Comparison of ENCODE assay signal across 8 cellular contexts in the genomic region with DNA sequence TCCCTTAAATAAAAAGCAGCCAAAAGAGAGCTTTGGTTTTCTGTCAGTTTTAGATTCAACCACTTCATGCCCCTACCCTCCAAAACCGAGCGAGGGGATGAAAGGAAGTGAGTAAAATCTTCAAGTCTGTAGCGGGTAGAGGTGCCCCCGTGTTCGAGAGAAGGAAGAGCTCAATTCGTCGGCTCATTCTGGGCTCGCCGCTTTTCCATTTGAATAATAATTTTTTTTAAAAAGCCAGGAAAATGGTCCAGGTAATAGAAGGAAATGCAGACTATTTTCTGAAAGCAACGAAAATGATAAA.
DNase-seq lines count a peak whose midpoint lies in the region; ATAC-seq and TF ChIP-seq lines count a peak whose summit lies in the region.

No MANE protein-coding gene starts in this region.

- H3K9me3 Mint-ChIP-seq in activated naive CD8-positive, alpha-beta T cell treated with anti-CD3 and anti-CD28 coated beads, Interleukin-2, amount 50 U/mL, for 24 hours = no peaks in the 10 kb centered on the region

- TF ChIP-seq POLR2A in heart left ventricle (IDR thresholded peaks at IDR 0.05) (no peak), lower leg skin (IDR thresholded peaks at IDR 0.05) (no peak), vagina (IDR thresholded peaks at IDR 0.05) (no peak)

- H3K27ac ChIP-seq in heart left ventricle (peak overlapping the region in 4 of 12 donors; percentile 41 to 72 (median 64)), vagina (peak overlapping the region; percentile 75)

- 13 to 32% (median 29%) methylated on average over 10 of the region's 10 CpGs for WGBS in heart left ventricle, 4 donors
- 8% methylated on average over 10 of the region's 10 CpGs for WGBS in lower leg skin, 2 donors

- peaks cover 0 to 21% (median 8%) of the 10 kb centered on the region in 12 donors for H3K4me1 ChIP-seq in heart left ventricle
- H3K4me1 ChIP-seq in vagina = peaks cover 27% of the 10 kb centered on the region

- intact Hi-C loops in heart left ventricle (cut with DNase I) (loop anchor here in 9 of 10 donors (5.0 to 10.0 kb wide), 11 partner anchors 81 to 1101 kb away; a partner anchor contains a TSS), left ventricle myocardium superior (cut with micrococcal nuclease) (no loop called here), lower leg skin (cut with DNase I; ENCODE audit: low total_unique reads) (loop anchor here (10.0 kb wide), 1 partner anchor 91 kb away; no protein-coding TSS in a partner anchor), vagina (cut with DNase I) (loop anchor here (10.0 kb wide), 1 partner anchor 301 kb away; no protein-coding TSS in a partner anchor)

- no peak for DNase-seq in heart left ventricle
- DNase-seq in left ventricle myocardium superior = no peak
- DNase-seq in activated naive CD8-positive, alpha-beta T cell treated with anti-CD3 and anti-CD28 coated beads, Interleukin-2, amount 50 U/mL, for 24 hours = no peak
- DNase-seq in lower leg skin (ENCODE audit: low spot score in 2 of 2) = no peak
- DNase-seq in vagina (ENCODE audit: extremely low spot score in 2 of 2) = no peak
- no peak for DNase-seq in activated CD4-positive, alpha-beta T cell treated with anti-CD3 and anti-CD28 coated beads, Interleukin-2, amount 50 U/mL, for 1 hour

- no peak overlapping the region for H3K27ac Mint-ChIP-seq in activated naive CD8-positive, alpha-beta T cell treated with anti-CD3 and anti-CD28 coated beads, Interleukin-2, amount 50 U/mL, for 24 hours

- H3K4me1 Mint-ChIP-seq in activated naive CD8-positive, alpha-beta T cell treated with anti-CD3 and anti-CD28 coated beads, Interleukin-2, amount 50 U/mL, for 24 hours = peaks cover 14% of the 10 kb centered on the region

- no peak for TF ChIP-seq CTCF in heart left ventricle (IDR thresholded peaks at IDR 0.05)
- no peak for TF ChIP-seq CTCF in lower leg skin (IDR thresholded peaks at IDR 0.05)
- no peak for TF ChIP-seq CTCF in vagina (IDR thresholded peaks at IDR 0.05)

- ATAC-seq in heart left ventricle (no peak), left ventricle myocardium superior (no peak), GM18517 (IDR thresholded peaks at IDR 0.05; ENCODE audit: unreplicated experiment) (no peak), GM18873 (IDR thresholded peaks at IDR 0.05; ENCODE audit: low FRiP score, unreplicated experiment) (no peak)
- no peak for ATAC-seq in activated naive CD8-positive, alpha-beta T cell treated with anti-CD3 and anti-CD28 coated beads, Interleukin-2, amount 50 U/mL, for 24 hours

- H3K9me3 ChIP-seq in heart left ventricle (no peaks in the 10 kb centered on the region), vagina (no peaks in the 10 kb centered on the region)

- H3K36me3 Mint-ChIP-seq in activated naive CD8-positive, alpha-beta T cell treated with anti-CD3 and anti-CD28 coated beads, Interleukin-2, amount 50 U/mL, for 24 hours (ENCODE audit: low read depth) = no peaks in the 10 kb centered on the region

- H3K36me3 ChIP-seq in heart left ventricle (peaks cover 0 to 7% (median 0%) of the 10 kb centered on the region in 9 donors), vagina (no peaks in the 10 kb centered on the region)

- peak overlapping the region; percentile 86 for H3K4me3 Mint-ChIP-seq in activated naive CD8-positive, alpha-beta T cell treated with anti-CD3 and anti-CD28 coated beads, Interleukin-2, amount 50 U/mL, for 24 hours

- peaks cover 0 to 22% (median 0%) of the 10 kb centered on the region in 9 donors for H3K27me3 ChIP-seq in heart left ventricle
- no peaks in the 10 kb centered on the region for H3K27me3 ChIP-seq in vagina

- peaks cover 42% of the 10 kb centered on the region for H3K27me3 Mint-ChIP-seq in activated naive CD8-positive, alpha-beta T cell treated with anti-CD3 and anti-CD28 coated beads, Interleukin-2, amount 50 U/mL, for 24 hours

- H3K4me3 ChIP-seq in heart left ventricle (peak overlapping the region; percentile 66 to 89 (median 79)), lower leg skin (ENCODE audit: low read depth, poor library complexity, severe bottlenecking) (peak overlapping the region; percentile 91), vagina (peak overlapping the region; percentile 75 to 87)
